In genomic region chr15:85707519-85708338, GRCh38 we compare ENCODE assay signal across 1 cellular context.
TF ChIP-seq lines count a peak whose summit lies in the region.

No MANE protein-coding gene starts in this region.

TF ChIP-seq in HepG2, 621 proteins besides CTCF, POLR2A, EP300 and RAD21 (continued from another document and continues in another):
- TF ChIP-seq SKIL (CRISPR knock-in tag; IDR thresholded peaks at IDR 0.05; ENCODE audit: borderline replicate concordance) = peak; percentile 12; the same call in 1 of the 2 replicates
- 0 out of 2 replicates have a peak, but pooled peaks have one; percentile 47 for TF ChIP-seq KLF12 (CRISPR knock-in tag; IDR thresholded peaks at IDR 0.05; ENCODE audit: borderline replicate concordance)
- no peak for TF ChIP-seq MAFF (IDR thresholded peaks at IDR 0.05; ENCODE audit: low read depth, low read length)
- TF ChIP-seq PHF21A (CRISPR knock-in tag; IDR thresholded peaks at IDR 0.05) = peak; percentile 65; the same call in 1 of the 2 replicates
- peak; percentile 59; the same call in 1 of the 2 replicates for TF ChIP-seq HOXD1 (CRISPR knock-in tag; IDR thresholded peaks at IDR 0.05)
- peak; percentile 91 for TF ChIP-seq HDAC2 (CRISPR knock-in tag; IDR thresholded peaks at IDR 0.05)
- TF ChIP-seq ZMAT3 (CRISPR knock-in tag; conservative IDR thresholded peaks at IDR 0.05) = no peak
- no peak for TF ChIP-seq ZNF138 (CRISPR knock-in tag; IDR thresholded peaks at IDR 0.05; ENCODE audit: low read depth)
- TF ChIP-seq CHD4 (IDR thresholded peaks at IDR 0.05; ENCODE audit: borderline replicate concordance, low read length) = peak; percentile 17; the same call in 1 of the 2 replicates
- TF ChIP-seq ZNF644 (CRISPR knock-in tag; IDR thresholded peaks at IDR 0.05; ENCODE audit: low read depth) = peak; percentile 69; the same call in 1 of the 2 replicates
- TF ChIP-seq ZNF331 (CRISPR knock-in tag; IDR thresholded peaks at IDR 0.05) = peak; percentile 71
- TF ChIP-seq MBD4 (IDR thresholded peaks at IDR 0.05; ENCODE audit: borderline replicate concordance, low read length) = no peak
- peak; percentile 91 for TF ChIP-seq NCOA2 (CRISPR knock-in tag; IDR thresholded peaks at IDR 0.05)
- peak; percentile 78; the same call in 1 of the 2 replicates for TF ChIP-seq RCOR2 (CRISPR knock-in tag; IDR thresholded peaks at IDR 0.05)
- peak; percentile 79 for TF ChIP-seq ASH2L (IDR thresholded peaks at IDR 0.05; ENCODE audit: insufficient read length, low read depth, low read length)
- no peak for TF ChIP-seq ZNF772 (CRISPR knock-in tag; IDR thresholded peaks at IDR 0.05)
- no peak for TF ChIP-seq SYNCRIP (IDR thresholded peaks at IDR 0.05; ENCODE audit: insufficient read depth, low read depth, low read length)
- TF ChIP-seq MYPOP (CRISPR knock-in tag; IDR thresholded peaks at IDR 0.05) = no peak; the same call in 1 of the 2 replicates
- peak; percentile 50; the same call in 1 of the 2 replicates for TF ChIP-seq DNMT3B (CRISPR knock-in tag; conservative IDR thresholded peaks at IDR 0.05)
- TF ChIP-seq PPARG (CRISPR knock-in tag; conservative IDR thresholded peaks at IDR 0.05) = peak; percentile 55; the same call in 1 of the 2 replicates
- 0 out of 2 replicates have a peak, but pooled peaks have one; percentile 47 for TF ChIP-seq SNAPC4 (CRISPR knock-in tag; IDR thresholded peaks at IDR 0.05)
- TF ChIP-seq ZNF580 (CRISPR knock-in tag; IDR thresholded peaks at IDR 0.05; ENCODE audit: borderline replicate concordance, low read depth) = peak; percentile 30; the same call in 1 of the 2 replicates
- 0 out of 2 replicates have a peak, but pooled peaks have one; percentile 34 for TF ChIP-seq SPEN (CRISPR knock-in tag; IDR thresholded peaks at IDR 0.05; ENCODE audit: low read depth)
- TF ChIP-seq ZFP36L1 (CRISPR knock-in tag; IDR thresholded peaks at IDR 0.05) = 0 out of 2 replicates have a peak, but pooled peaks have one; percentile 70
- TF ChIP-seq TEAD3 (CRISPR knock-in tag; optimal IDR thresholded peaks at IDR 0.05; ENCODE audit: borderline replicate concordance) = peak; percentile 70
- TF ChIP-seq KLF9 (CRISPR knock-in tag; IDR thresholded peaks at IDR 0.05; ENCODE audit: low read depth) = 0 out of 2 replicates have a peak, but pooled peaks have one; percentile 11
- TF ChIP-seq HDAC1 (CRISPR knock-in tag; IDR thresholded peaks at IDR 0.05) = peak; percentile 72; the same call in 1 of the 2 replicates
- peak; percentile 89 for TF ChIP-seq SOX5 (CRISPR knock-in tag; IDR thresholded peaks at IDR 0.05; ENCODE audit: borderline replicate concordance)
- TF ChIP-seq MIXL1 (CRISPR knock-in tag; IDR thresholded peaks at IDR 0.05) = peak; percentile 53
- peak; percentile 50; the same call in 1 of the 2 replicates for TF ChIP-seq KDM4B (CRISPR knock-in tag; IDR thresholded peaks at IDR 0.05)
- TF ChIP-seq IRF2 (CRISPR knock-in tag; IDR thresholded peaks at IDR 0.05) = peak; percentile 47
- TF ChIP-seq KLF15 (CRISPR knock-in tag; IDR thresholded peaks at IDR 0.05; ENCODE audit: borderline replicate concordance) = no peak
- TF ChIP-seq HMG20A (CRISPR knock-in tag; IDR thresholded peaks at IDR 0.05; ENCODE audit: borderline replicate concordance) = peak; percentile 92; the same call in 1 of the 2 replicates
- TF ChIP-seq ZNF263 (CRISPR knock-in tag; IDR thresholded peaks at IDR 0.05) = no peak
- peak; percentile 52; the same call in 1 of the 2 replicates for TF ChIP-seq ETV5 (CRISPR knock-in tag; IDR thresholded peaks at IDR 0.05; ENCODE audit: borderline replicate concordance)
- TF ChIP-seq NCOR1 (IDR thresholded peaks at IDR 0.05; ENCODE audit: borderline replicate concordance, low read length) = peak; percentile 85
- no peak for TF ChIP-seq ZNF616 (CRISPR knock-in tag; IDR thresholded peaks at IDR 0.05; ENCODE audit: low read depth)
- peak; percentile 59; the same call in 1 of the 2 replicates for TF ChIP-seq ZNF205 (CRISPR knock-in tag; IDR thresholded peaks at IDR 0.05)
- peak; percentile 98 for TF ChIP-seq GFI1 (CRISPR knock-in tag; IDR thresholded peaks at IDR 0.05; ENCODE audit: borderline replicate concordance)
- peak; percentile 97 for TF ChIP-seq KDM6A (CRISPR knock-in tag; IDR thresholded peaks at IDR 0.05; ENCODE audit: low read depth)
- peak; percentile 67 for TF ChIP-seq HNF1B (CRISPR knock-in tag; IDR thresholded peaks at IDR 0.05)
- peak; percentile 63 for TF ChIP-seq CEBPG (CRISPR knock-in tag; IDR thresholded peaks at IDR 0.05)
- 0 out of 2 replicates have a peak, but pooled peaks have one; percentile 25 for TF ChIP-seq ZNF232 (CRISPR knock-in tag; IDR thresholded peaks at IDR 0.05; ENCODE audit: borderline replicate concordance)
- peak; percentile 61; the same call in 1 of the 2 replicates for TF ChIP-seq SOX13 (IDR thresholded peaks at IDR 0.05)
- peak in 1 of 2 experiments; percentile 92; a peak in 2 of 4 replicates for TF ChIP-seq SOX13 (CRISPR knock-in tag; conservative IDR thresholded peaks at IDR 0.05 in 1 of 2, IDR thresholded peaks at IDR 0.05 in 1 of 2)
- peak; percentile 74; the same call in 1 of the 2 replicates for TF ChIP-seq MEIS2 (CRISPR knock-in tag; IDR thresholded peaks at IDR 0.05)
- peak; percentile 66; the same call in 1 of the 2 replicates for TF ChIP-seq REPIN1 (CRISPR knock-in tag; IDR thresholded peaks at IDR 0.05; ENCODE audit: borderline replicate concordance, low read depth)
- TF ChIP-seq ZNF136 (CRISPR knock-in tag; IDR thresholded peaks at IDR 0.05; ENCODE audit: low read depth) = no peak
- TF ChIP-seq BCL6 (CRISPR knock-in tag; IDR thresholded peaks at IDR 0.05) = peak; percentile 92
- no peak for TF ChIP-seq SRSF4 (IDR thresholded peaks at IDR 0.05; ENCODE audit: low read depth, low read length, poor library complexity, severe bottlenecking)
- peak; percentile 64; the same call in 1 of the 2 replicates for TF ChIP-seq MAX (IDR thresholded peaks at IDR 0.05)
- TF ChIP-seq ZKSCAN8 (CRISPR knock-in tag; IDR thresholded peaks at IDR 0.05; ENCODE audit: borderline replicate concordance) = peak; percentile 51; the same call in 1 of the 2 replicates
- peak; percentile 67; the same call in 1 of the 2 replicates for TF ChIP-seq THRA (CRISPR knock-in tag; IDR thresholded peaks at IDR 0.05; ENCODE audit: borderline replicate concordance)
- TF ChIP-seq ZBTB33 (CRISPR knock-in tag; IDR thresholded peaks at IDR 0.05) = peak; percentile 20; the same call in 1 of the 2 replicates
- TF ChIP-seq HMG20B (CRISPR knock-in tag; conservative IDR thresholded peaks at IDR 0.05) = peak; percentile 83
- peak; percentile 80 for TF ChIP-seq ZNF264 (CRISPR knock-in tag; IDR thresholded peaks at IDR 0.05)
